In the genomic region with DNA sequence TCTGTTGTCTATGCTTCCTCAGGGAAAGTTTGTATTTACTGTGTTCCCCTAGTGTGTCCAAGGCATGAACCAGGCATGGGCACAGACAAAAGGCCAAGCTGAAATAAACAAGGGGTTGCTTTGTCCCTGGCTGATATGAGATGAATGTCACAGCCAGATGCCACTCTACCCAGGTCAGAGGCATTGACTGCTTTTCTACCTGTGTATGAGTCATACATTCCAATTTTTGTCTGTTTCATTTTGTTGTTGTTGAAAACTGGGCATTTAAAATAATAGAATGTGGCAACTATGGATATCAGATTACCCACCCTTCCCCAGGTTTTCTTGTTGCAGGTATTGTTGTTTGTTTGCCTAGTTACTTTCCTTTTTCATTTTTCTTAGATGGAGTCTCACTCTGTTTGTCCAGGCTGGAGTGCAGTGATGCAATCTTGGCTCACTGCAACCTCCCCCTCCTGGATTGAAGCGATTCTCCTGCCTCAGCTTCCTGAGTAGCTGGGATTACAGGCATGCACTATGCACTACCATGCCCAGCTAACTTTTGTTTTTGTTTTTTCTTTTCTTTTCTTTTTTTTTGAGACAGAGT, we compare ENCODE assay signal across 1 cellular context.
TF ChIP-seq lines count a peak whose summit lies in the region.

No MANE protein-coding gene starts in this region.

TF ChIP-seq in A549, 52 proteins besides CTCF, POLR2A, EP300 and RAD21 (continued from another document):
- TF ChIP-seq REST (IDR thresholded peaks at IDR 0.05) (no peak), SMC3 (IDR thresholded peaks at IDR 0.05) (no peak)
